Comparison of ENCODE assay signal across 15 cellular contexts in genomic region chr5:135372654-135373381, GRCh38. TPM values are rescaled to one million over a fixed set of nuclear protein-coding genes. Genes with fewer than 3 reads are reported as not detected.
DNase-seq lines count a peak whose midpoint lies in the region; ATAC-seq, FAIRE-seq and TF ChIP-seq lines count a peak whose summit lies in the region.
"Had no signal": no experiment of that assay in that cellular context is flagged by ENCODE, and none has a peak within 500 bp of the region (broad histone marks: within the 10 kb centered on the region; RNA-seq: fewer than 3 reads in every experiment).

No MANE protein-coding gene starts in this region.

- no peak for TF ChIP-seq CTCF in CD14-positive monocyte (IDR thresholded peaks at IDR 0.05)
- TF ChIP-seq CTCF in IMR-90 (conservative IDR thresholded peaks at IDR 0.05; ENCODE audit: low read depth, low read length), result no peak
- TF ChIP-seq CTCF in activated CD8-positive, alpha-beta T cell treated with anti-CD3 and anti-CD28 coated beads for 36 hours (IDR thresholded peaks at IDR 0.05), result no peak
- TF ChIP-seq CTCF in tibial nerve (IDR thresholded peaks at IDR 0.05), result no peak
- no peak for TF ChIP-seq CTCF in HepG2 (CRISPR knock-in tag; IDR thresholded peaks at IDR 0.05)

- H2BK120ac ChIP-seq in IMR-90 (ENCODE audit: low read depth, low read length) (peak overlapping the region; percentile 5), mesenchymal stem cell (ENCODE audit: low read depth, low read length) (no peak overlapping the region)

- H3K56ac ChIP-seq in IMR-90 (ENCODE audit: extremely low read depth, insufficient read depth, low read length), result no peak overlapping the region

- H3K4ac ChIP-seq in IMR-90 (ENCODE audit: low read depth, low read length), result peak overlapping the region; percentile 19; the same call in 1 of the 2 replicates
- H3K4ac ChIP-seq in mesenchymal stem cell (ENCODE audit: low read depth in 1 of 2, low read length in 2 of 2), result no peak overlapping the region

- no peaks in the 10 kb centered on the region for H3K27me3 ChIP-seq in IMR-90 (ENCODE audit: control insufficient read depth, insufficient read depth, low read length)
- H3K27me3 ChIP-seq in mesenchymal stem cell (ENCODE audit: control insufficient read depth in 1 of 2, insufficient read depth in 1 of 2, low read length in 2 of 2), result no peaks in the 10 kb centered on the region
- no peaks in the 10 kb centered on the region for H3K27me3 ChIP-seq in tibial nerve
- no peaks in the 10 kb centered on the region for H3K27me3 ChIP-seq in HepG2 (ENCODE audit: control insufficient read depth in 1 of 2, insufficient read depth in 2 of 2, low read length in 2 of 2)
- H3K27me3 ChIP-seq in effector memory CD4-positive, alpha-beta T cell (replicated peaks; ENCODE audit: control insufficient read depth, insufficient read depth, low read length, poor library complexity, severe bottlenecking), result no peaks in the 10 kb centered on the region
- H3K27me3 ChIP-seq: cardiac muscle cell had no signal

- 97% methylated on average over 4 of the region's 10 CpGs; no CpG with 5 or more reads in 1 of the 2 experiments for WGBS in IMR-90 (ENCODE audit: extremely low coverage in 2 of 2, insufficient read length in 1 of 2), 2 experiments
- 96% methylated on average over 8 of the region's 10 CpGs for WGBS in mesenchymal stem cell
- 60 to 74% methylated on average over 10 of the region's 10 CpGs for WGBS in tibial nerve, 2 donors
- WGBS in HepG2 (ENCODE audit: low lambda C conversion rate), result 94% methylated on average over 6 of the region's 10 CpGs

- no peak for FAIRE-seq in HepG2 (lab: Jason Lieb, UNC)
- FAIRE-seq: kidney had no signal

- BruUV-seq in IMR-90 (replicated peaks; lab: Mats Ljungman, UMichigan) (no TSS peak), HepG2 (replicated peaks; lab: Mats Ljungman, UMichigan) (no TSS peak)

- POLR2A ChIA-PET in IMR-90 (lab: Charles Lee; ENCODE audit: unreplicated experiment), result no interaction called here
- POLR2A ChIA-PET in activated CD8-positive, alpha-beta T cell treated with anti-CD3 and anti-CD28 coated beads for 36 hours (lab: Charles Lee), result no interaction called here
- POLR2A ChIA-PET in HepG2 (lab: Yijun Ruan, JAX), result no interaction called here

- H3K23ac ChIP-seq in IMR-90 (ENCODE audit: low read depth, low read length) (peak overlapping the region; percentile 28), mesenchymal stem cell (ENCODE audit: low read length in 2 of 2) (no peak overlapping the region)

- H3K36me3 ChIP-seq in IMR-90 (ENCODE audit: control insufficient read depth, insufficient read depth, low read length), result peaks cover 39% of the 10 kb centered on the region
- peaks cover 64 to 88% of the 10 kb centered on the region in 2 experiments for H3K36me3 ChIP-seq in mesenchymal stem cell (ENCODE audit: control insufficient read depth in 1 of 2, insufficient read depth in 2 of 2, low read depth in 1 of 2, low read length in 2 of 2)
- H3K36me3 ChIP-seq in tibial nerve, result peaks cover 0 to 83% (median 9%) of the 10 kb centered on the region in 3 donors
- peaks cover 39 to 99% of the 10 kb centered on the region in 2 experiments for H3K36me3 ChIP-seq in HepG2 (replicated peaks in 1 of 2; ENCODE audit: control insufficient read depth in 1 of 2, insufficient read depth in 2 of 2, low read length in 2 of 2)
- H3K36me3 ChIP-seq in effector memory CD4-positive, alpha-beta T cell (ENCODE audit: control insufficient read depth, insufficient read depth, low read length), result peaks cover 54% of the 10 kb centered on the region

- in situ Hi-C loops in IMR-90 (cut with MboI; ENCODE audit: low sequenced_read_pairs) (no loop called here), HepG2 (cut with HindIII; ENCODE audit: extremely low pct_ligation_motif_present, low pct_unique_long_range_greater_than_20kb) (no loop called here)

- no peaks in the 10 kb centered on the region for H3K27me3 Mint-ChIP-seq in CD14-positive monocyte (ENCODE audit: low read depth in 3 of 3)
- H3K27me3 Mint-ChIP-seq in activated CD8-positive, alpha-beta T cell treated with anti-CD3 and anti-CD28 coated beads for 36 hours, result no peaks in the 10 kb centered on the region
- H3K27me3 Mint-ChIP-seq: activated naive CD8-positive, alpha-beta T cell; B cell had no signal

- H4K20me1 ChIP-seq in IMR-90 (ENCODE audit: insufficient read depth, low read length), result peaks cover 35% of the 10 kb centered on the region
- no peaks in the 10 kb centered on the region; the same call in 1 of the 2 replicates for H4K20me1 ChIP-seq in HepG2 (ENCODE audit: insufficient read depth, low read length)

- H3K9me3 ChIP-seq in IMR-90 (ENCODE audit: control insufficient read depth, insufficient read depth, low read length) (no peaks in the 10 kb centered on the region), mesenchymal stem cell (ENCODE audit: control insufficient read depth, low read length) (no peaks in the 10 kb centered on the region), tibial nerve (no peaks in the 10 kb centered on the region), HepG2 (ENCODE audit: low read length) (no peaks in the 10 kb centered on the region)
- no peaks in the 10 kb centered on the region for H3K9me3 ChIP-seq in effector memory CD4-positive, alpha-beta T cell (ENCODE audit: control insufficient read depth, low read length)

- H2BK5ac ChIP-seq in IMR-90 (ENCODE audit: low read depth, low read length, poor library complexity, severe bottlenecking) (peak overlapping the region; percentile 40), mesenchymal stem cell (ENCODE audit: low read depth, low read length, poor library complexity, severe bottlenecking) (no peak overlapping the region)

- no peaks in the 10 kb centered on the region for H3K9me3 Mint-ChIP-seq in CD14-positive monocyte
- no peaks in the 10 kb centered on the region for H3K9me3 Mint-ChIP-seq in activated CD8-positive, alpha-beta T cell treated with anti-CD3 and anti-CD28 coated beads for 36 hours

- H3K27ac ChIP-seq in IMR-90 (ENCODE audit: insufficient read depth, low read length), result peak overlapping the region; percentile 69; the same call in 1 of the 2 replicates
- H3K27ac ChIP-seq in mesenchymal stem cell (ENCODE audit: low read length, poor library complexity, severe bottlenecking), result no peak overlapping the region
- H3K27ac ChIP-seq in tibial nerve, result no peak overlapping the region
- no peak overlapping the region for H3K27ac ChIP-seq in HepG2 (ENCODE audit: extremely low read length, insufficient read depth, low read length)
- H3K27ac ChIP-seq in effector memory CD4-positive, alpha-beta T cell (ENCODE audit: insufficient read depth, low read length, poor library complexity, severe bottlenecking), result no peak overlapping the region
- H3K27ac ChIP-seq: cardiac muscle cell had no signal

- H2BK15ac ChIP-seq in IMR-90 (ENCODE audit: low read depth, low read length) (peak overlapping the region; percentile 0; the same call in 1 of the 3 replicates), mesenchymal stem cell (ENCODE audit: low read depth, poor library complexity, severe bottlenecking) (no peak overlapping the region)

- H3K18ac ChIP-seq in IMR-90 (ENCODE audit: low read depth, low read length) (peak overlapping the region; percentile 15; the same call in 1 of the 2 replicates), mesenchymal stem cell (ENCODE audit: low read depth in 1 of 2, low read length in 2 of 2) (no peak overlapping the region)

- peak overlapping the region; percentile 7 for H2BK20ac ChIP-seq in IMR-90 (ENCODE audit: low read depth, low read length)

- peak overlapping the region; percentile 6; the same call in 1 of the 2 replicates for H4K5ac ChIP-seq in IMR-90 (ENCODE audit: low read depth, low read length)

- TF ChIP-seq EP300 in tibial nerve (IDR thresholded peaks at IDR 0.05) (no peak), HepG2 (IDR thresholded peaks at IDR 0.05; ENCODE audit: low read depth in 2 of 2, low read length in 2 of 2) (no peak), HepG2 (CRISPR knock-in tag; IDR thresholded peaks at IDR 0.05; ENCODE audit: borderline replicate concordance) (no peak)

- TF ChIP-seq RAD21 in IMR-90 (IDR thresholded peaks at IDR 0.05; ENCODE audit: low read length) (no peak), HepG2 (CRISPR knock-in tag; IDR thresholded peaks at IDR 0.05) (no peak)

- intact Hi-C loops in CD14-positive monocyte (cut with micrococcal nuclease), result loop anchor here in 1 of 2 donors (10.0 kb wide), 1 partner anchor 52 kb away; no protein-coding TSS in a partner anchor
- intact Hi-C loops in IMR-90 (cut with micrococcal nuclease), result no loop called here
- intact Hi-C loops in activated CD8-positive, alpha-beta T cell treated with anti-CD3 and anti-CD28 coated beads for 36 hours (cut with micrococcal nuclease), result no loop called here
- intact Hi-C loops in HepG2 (cut with micrococcal nuclease; ENCODE audit: unreplicated experiment), result no loop called here

- H3K9ac ChIP-seq in IMR-90 (ENCODE audit: low read depth, low read length) (no peak overlapping the region), mesenchymal stem cell (ENCODE audit: low read length) (no peak overlapping the region), HepG2 (ENCODE audit: insufficient read depth, low read depth, low read length) (no peak overlapping the region)

- DNase-seq in CD14-positive monocyte (ENCODE audit: low spot score), result no peak
- DNase-seq in IMR-90, result no peak
- no peak for DNase-seq in activated CD8-positive, alpha-beta T cell treated with anti-CD3 and anti-CD28 coated beads for 36 hours
- DNase-seq in mesenchymal stem cell, result no peak
- DNase-seq in tibial nerve (ENCODE audit: low spot score in 2 of 2), result no peak
- no peak for DNase-seq in HepG2 (ENCODE audit: low spot score)
- DNase-seq in effector memory CD4-positive, alpha-beta T cell, result no peak
- DNase-seq in nucleus accumbens (lab: John Stamatoyannopoulos, UW), result no peak
- DNase-seq: kidney, NCI-H1694, NCI-H748 treated with DMSO at 0.1 percent for 48 hours, T-helper 9 cell had no signal

- H4K8ac ChIP-seq in IMR-90 (ENCODE audit: low read depth in 2 of 2, low read length in 2 of 2) (peak overlapping the region in 1 of 2 experiments; percentile 8; a peak in 2 of 4 replicates), mesenchymal stem cell (ENCODE audit: low read length) (peak overlapping the region; percentile 22)

- H2AK5ac ChIP-seq in IMR-90 (ENCODE audit: low read depth, low read length) (peak overlapping the region; percentile 76; the same call in 1 of the 2 replicates), mesenchymal stem cell (ENCODE audit: low read length, severe bottlenecking) (no peak overlapping the region)

- no peak overlapping the region for H2BK12ac ChIP-seq in mesenchymal stem cell (ENCODE audit: low read length in 2 of 2)

- H3K4me3 ChIP-seq in IMR-90 (ENCODE audit: insufficient read depth, low read depth, low read length) (no peak overlapping the region), mesenchymal stem cell (ENCODE audit: insufficient read depth in 1 of 2, low read depth in 1 of 2, low read length in 2 of 2) (no peak overlapping the region), tibial nerve (no peak overlapping the region), HepG2 (replicated peaks in 1 of 3; ENCODE audit: insufficient read depth in 1 of 3, low read depth in 2 of 3, low read length in 3 of 3) (no peak overlapping the region)
- no peak overlapping the region for H3K4me3 ChIP-seq in effector memory CD4-positive, alpha-beta T cell (ENCODE audit: insufficient read depth, low read depth, low read length, poor library complexity, severe bottlenecking)
- H3K4me3 ChIP-seq: cardiac muscle cell had no signal

- TF ChIP-seq POLR2A in IMR-90 (IDR thresholded peaks at IDR 0.05; ENCODE audit: low read depth, low read length) (no peak), tibial nerve (IDR thresholded peaks at IDR 0.05) (no peak), HepG2 (IDR thresholded peaks at IDR 0.05; ENCODE audit: insufficient read depth in 1 of 2, low read depth in 2 of 2, low read length in 2 of 2) (no peak)

- peak overlapping the region; percentile 29 for H3K14ac ChIP-seq in IMR-90 (replicated peaks; ENCODE audit: low read depth, low read length)
- no peak overlapping the region for H3K14ac ChIP-seq in mesenchymal stem cell (ENCODE audit: low read length in 2 of 2)

- dilution Hi-C loops in IMR-90 (cut with HindIII; ENCODE audit: low sequenced_read_pairs, unreplicated experiment), result no loop called here

- CTCF ChIA-PET in IMR-90 (lab: Yijun Ruan, JAX) (no interaction called here), HepG2 (lab: Yijun Ruan, JAX; ENCODE audit: low intra/inter-chr PET ratio, low total read pairs) (no interaction called here)
- CTCF ChIA-PET in activated CD8-positive, alpha-beta T cell treated with anti-CD3 and anti-CD28 coated beads for 36 hours (lab: Charles Lee), result interaction anchor here (0.6 to 1.0 kb wide), 2 partner anchors 12 to 179 kb away, joined by 3 read pairs; no protein-coding TSS in a partner anchor

- peaks cover 66% of the 10 kb centered on the region for H3K4me1 Mint-ChIP-seq in CD14-positive monocyte
- H3K4me1 Mint-ChIP-seq in activated CD8-positive, alpha-beta T cell treated with anti-CD3 and anti-CD28 coated beads for 36 hours (ENCODE audit: low read depth), result peaks cover 42% of the 10 kb centered on the region

- H3K4me2 ChIP-seq in IMR-90 (ENCODE audit: low read depth, low read length), result no peak overlapping the region
- no peak overlapping the region for H3K4me2 ChIP-seq in mesenchymal stem cell (ENCODE audit: low read length, poor library complexity, severe bottlenecking)
- no peak overlapping the region for H3K4me2 ChIP-seq in HepG2 (ENCODE audit: low read depth, low read length)

- peak overlapping the region; percentile 18 for H2AK9ac ChIP-seq in IMR-90 (replicated peaks; ENCODE audit: low read depth, low read length, poor library complexity)

- H3K79me1 ChIP-seq in IMR-90 (ENCODE audit: low read depth in 1 of 2, low read length in 2 of 2) (peaks cover 71 to 96% of the 10 kb centered on the region in 2 experiments), mesenchymal stem cell (replicated peaks; ENCODE audit: low read length, poor library complexity, severe bottlenecking) (peaks cover 58% of the 10 kb centered on the region)

- peaks cover 79 to 96% of the 10 kb centered on the region in 2 donors for H3K36me3 Mint-ChIP-seq in CD14-positive monocyte
- H3K36me3 Mint-ChIP-seq in activated CD8-positive, alpha-beta T cell treated with anti-CD3 and anti-CD28 coated beads for 36 hours (ENCODE audit: low read depth), result peaks cover 54% of the 10 kb centered on the region

- H2AFZ ChIP-seq in IMR-90 (replicated peaks; ENCODE audit: low read length, poor library complexity) (no peak overlapping the region), mesenchymal stem cell (ENCODE audit: low read depth, low read length) (no peak overlapping the region), HepG2 (ENCODE audit: low read length) (no peak overlapping the region)

- ATAC-seq in IMR-90 (ENCODE audit: low read depth) (no peak), HepG2 (no peak)
- ATAC-seq in activated CD8-positive, alpha-beta T cell treated with anti-CD3 and anti-CD28 coated beads for 36 hours, result no peak

- H4K91ac ChIP-seq in IMR-90 (ENCODE audit: insufficient read depth, low read depth, low read length), result peak overlapping the region; percentile 72
- no peak overlapping the region for H4K91ac ChIP-seq in mesenchymal stem cell (ENCODE audit: low read length)

- peaks cover 53% of the 10 kb centered on the region for H3K4me1 ChIP-seq in IMR-90 (ENCODE audit: control insufficient read depth, insufficient read depth, low read length)
- peaks cover 13% of the 10 kb centered on the region for H3K4me1 ChIP-seq in mesenchymal stem cell (ENCODE audit: control insufficient read depth, insufficient read depth, low read depth, low read length)
- peaks cover 0 to 24% (median 0%) of the 10 kb centered on the region in 4 donors for H3K4me1 ChIP-seq in tibial nerve
- no peaks in the 10 kb centered on the region for H3K4me1 ChIP-seq in HepG2 (ENCODE audit: insufficient read depth, low read length)
- H3K4me1 ChIP-seq in effector memory CD4-positive, alpha-beta T cell (ENCODE audit: control insufficient read depth, insufficient read depth, low read length, poor library complexity, severe bottlenecking), result no peaks in the 10 kb centered on the region

- H3K9me1 ChIP-seq in IMR-90 (ENCODE audit: insufficient read depth, low read length), result peaks cover 63% of the 10 kb centered on the region

- no peak overlapping the region for H3K4me3 Mint-ChIP-seq in CD14-positive monocyte
- H3K4me3 Mint-ChIP-seq in activated CD8-positive, alpha-beta T cell treated with anti-CD3 and anti-CD28 coated beads for 36 hours, result no peak overlapping the region
- H3K4me3 Mint-ChIP-seq: activated naive CD8-positive, alpha-beta T cell; B cell had no signal

- no peaks in the 10 kb centered on the region for H3K79me2 ChIP-seq in HepG2 (ENCODE audit: insufficient read depth, low read length)

- peak overlapping the region; percentile 68 to 92 (median 82) for H3K27ac Mint-ChIP-seq in CD14-positive monocyte
- H3K27ac Mint-ChIP-seq in activated CD8-positive, alpha-beta T cell treated with anti-CD3 and anti-CD28 coated beads for 36 hours, result peak overlapping the region; percentile 75
- H3K27ac Mint-ChIP-seq: activated naive CD8-positive, alpha-beta T cell; B cell had no signal

RNA-seq across cellular contexts. Expression of gene MACROH2A1, which starts 26.2 kb away (rescaled TPM):
- polyA plus RNA-seq in CD14-positive monocyte, result 100 to 1,000 TPM; 352 to 443 TPM
- total RNA-seq in IMR-90 (2012; rRNA removed), result 126 and 141 TPM in 2 replicates
- polyA plus RNA-seq in IMR-90 (2012; rRNA removed), result 122 and 132 TPM in 2 replicates
- 111 and 126 TPM in 2 replicates for polyA plus RNA-seq in IMR-90 (2012; cell fraction: cytosol; rRNA removed)
- polyA plus RNA-seq in IMR-90 (2012; cell fraction: nucleus; rRNA removed; ENCODE audit: low replicate concordance), result 211 and 389 TPM in 2 replicates
- total RNA-seq in activated CD8-positive, alpha-beta T cell treated with anti-CD3 and anti-CD28 coated beads for 36 hours, result 100 to 1,000 TPM; 170 to 179 TPM
- 114 TPM for polyA plus RNA-seq in mesenchymal stem cell (2013, experiment 1 of 2)
- polyA plus RNA-seq in mesenchymal stem cell (2013, experiment 2 of 2), result 113 TPM
- total RNA-seq in tibial nerve, result 100 to 1,000 TPM; 164 to 268 (median 170) TPM
- 141 and 158 TPM in 2 replicates for total RNA-seq in HepG2 (2016; rRNA removed; fragmentation: Illumina TruSeq; extraction: Trizol)
- total RNA-seq in HepG2 (2016; cell fraction: cytosol; rRNA removed; fragmentation: Illumina TruSeq; extraction: Trizol; ENCODE audit: low read depth), result 34.0 and 36.6 TPM in 2 replicates
- total RNA-seq in HepG2 (2016; cell fraction: insoluble cytoplasmic fraction; rRNA removed; fragmentation: Illumina TruSeq; extraction: Trizol), result 139 and 158 TPM in 2 replicates
- 72.7 and 73.0 TPM in 2 replicates for total RNA-seq in HepG2 (2016; cell fraction: membrane; rRNA removed; fragmentation: Illumina TruSeq; extraction: Trizol)
- 138 and 155 TPM in 2 replicates for total RNA-seq in HepG2 (2016; cell fraction: nucleus; rRNA removed; fragmentation: Illumina TruSeq; extraction: Trizol)
- polyA plus RNA-seq in HepG2 (2011; rRNA removed), result 64.7 and 69.1 TPM in 2 replicates
- polyA plus RNA-seq in HepG2 (2011; cell fraction: cytosol; rRNA removed), result 58.5 and 70.5 TPM in 2 replicates
- 131 and 137 TPM in 2 replicates for polyA plus RNA-seq in HepG2 (2011; cell fraction: nucleus; rRNA removed)
- 67.6 and 67.7 TPM in 2 replicates for polyA plus RNA-seq in HepG2 (2012)
- polyA plus RNA-seq in HepG2 (2016; cell fraction: cytosol; fragmentation: Illumina TruSeq; extraction: Trizol; ENCODE audit: low read depth), result 42.2 and 45.6 TPM in 2 replicates
- 188 and 202 TPM in 2 replicates for polyA plus RNA-seq in HepG2 (2016; cell fraction: insoluble cytoplasmic fraction; fragmentation: Illumina TruSeq; extraction: Trizol; ENCODE audit: low read depth)
- 69.9 and 70.3 TPM in 2 replicates for polyA plus RNA-seq in HepG2 (2016; cell fraction: membrane; fragmentation: Illumina TruSeq; extraction: Trizol; ENCODE audit: low read depth)
- polyA plus RNA-seq in HepG2 (2016; cell fraction: nucleus; fragmentation: Illumina TruSeq; extraction: Trizol; ENCODE audit: insufficient read depth, low read depth), result 226 and 231 TPM in 2 replicates
- polyA minus RNA-seq in HepG2 (2011; rRNA and poly(A)+ RNA removed; ENCODE audit: low replicate concordance), result 58.8 and 154 TPM in 2 replicates
- 32.4 and 34.2 TPM in 2 replicates for polyA minus RNA-seq in HepG2 (2011; cell fraction: cytosol; rRNA and poly(A)+ RNA removed)
- polyA minus RNA-seq in HepG2 (2011; cell fraction: nucleus; rRNA and poly(A)+ RNA removed), result 125 and 144 TPM in 2 replicates
